8 cellular contexts compared by ENCODE assay signal in the genomic region with DNA sequence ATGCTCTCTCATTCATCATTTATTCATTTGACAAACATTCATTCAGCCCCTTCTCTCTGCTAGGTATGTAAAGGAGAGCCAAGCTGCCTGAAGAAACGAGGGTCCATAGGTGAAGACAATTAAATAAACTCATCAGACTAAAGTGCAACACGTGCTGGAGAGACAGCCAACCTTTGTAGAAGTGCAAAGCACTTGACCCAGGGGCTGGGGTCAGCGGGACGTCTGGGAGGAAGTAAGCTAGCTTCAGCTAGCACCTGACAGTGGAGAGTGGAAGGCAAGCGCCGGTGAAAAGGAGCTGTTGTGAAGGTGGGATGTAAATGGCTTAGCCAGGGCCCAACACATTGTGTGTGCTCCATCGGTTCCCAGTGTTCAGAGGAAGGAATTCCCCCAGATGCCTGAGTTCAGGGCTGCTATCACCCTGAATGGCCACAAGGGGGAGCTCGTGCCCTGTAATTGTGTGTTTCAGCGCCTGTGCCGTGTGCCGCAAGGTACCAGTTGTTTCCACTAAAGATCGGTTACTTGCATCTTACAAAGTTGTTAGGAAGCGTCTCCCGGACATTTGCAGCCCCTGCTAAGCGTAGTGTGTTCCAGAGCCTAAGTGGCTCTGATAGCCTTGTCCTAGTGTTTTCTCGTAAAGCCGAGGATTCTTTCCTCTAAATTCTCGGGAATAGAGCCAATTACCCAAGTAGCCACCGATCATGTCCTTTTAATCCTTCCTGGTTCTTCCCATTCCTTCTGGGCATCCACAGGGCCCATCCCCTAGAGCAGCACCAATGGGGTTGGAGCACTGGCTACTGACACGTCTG. TPM values are rescaled to one million over a fixed set of nuclear protein-coding genes. Genes with fewer than 3 reads are reported as not detected.
DNase-seq lines count a peak whose midpoint lies in the region; ATAC-seq and TF ChIP-seq lines count a peak whose summit lies in the region.

No MANE protein-coding gene starts in this region.

- H3K4me3 ChIP-seq in BJ (ENCODE audit: low read depth, low read length) = peak overlapping the region; percentile 38
- H3K4me3 ChIP-seq in H7 (ENCODE audit: insufficient read depth, low read depth, low read length) = no peak overlapping the region
- H3K4me3 ChIP-seq in lung = no peak overlapping the region

- 3 to 5% methylated on average over 20 of the region's 20 CpGs for WGBS in lung, 2 donors

- CTCF ChIA-PET in BJ (lab: Yijun Ruan, JAX) = interaction anchor here (0.6 to 2.6 kb wide), 19 partner anchors 10 to 409 kb away, joined by 3 to 26 read pairs (median 3); no protein-coding TSS in a partner anchor

- DNase-seq in BJ (ENCODE audit: low read depth) = peak; percentile 14
- DNase-seq in H7 = peak; percentile 87
- peak; percentile 66 for DNase-seq in NCI-H69 (lab: John Stamatoyannopoulos, UW)
- peak; percentile 60 to 61 for DNase-seq in activated CD4-positive, alpha-beta T cell treated with anti-CD3 and anti-CD28 coated beads, Interleukin-2, amount 50 U/mL, for 4 hours
- peak; percentile 65 for DNase-seq in effector CD4-positive, alpha-beta T cell
- peak; percentile 65 for DNase-seq in lung (ENCODE audit: low spot score)
- peak; percentile 33 to 62 (median 36) for DNase-seq in stimulated activated CD4-positive, alpha-beta T cell treated with anti-CD3 and anti-CD28 coated beads, TNF-alpha, amount 100 ng/mL, for 48 hours (ENCODE audit: low read depth in 3 of 3)

- POLR2A ChIA-PET in BJ (lab: Charles Lee) = interaction anchor here (0.6 kb wide), 1 partner anchor 238 kb away, joined by 5 read pairs; no protein-coding TSS in a partner anchor

- no peaks in the 10 kb centered on the region for H3K4me1 ChIP-seq in lung (ENCODE audit: control insufficient read depth in 2 of 2, insufficient read depth in 2 of 2, low read length in 2 of 2)

- TF ChIP-seq CTCF in BJ (IDR thresholded peaks at IDR 0.05; ENCODE audit: insufficient read depth, low read depth, low read length) (peak; percentile 95), lung (IDR thresholded peaks at IDR 0.05; ENCODE audit: control extremely low read depth, extremely low read depth) (peak; percentile 90)

- H3K27me3 ChIP-seq in BJ (ENCODE audit: control insufficient read depth, insufficient read depth, low read length) = peaks cover 12% of the 10 kb centered on the region; the same call in 1 of the 2 replicates
- peaks cover 6% of the 10 kb centered on the region; the same call in 1 of the 2 replicates for H3K27me3 ChIP-seq in H7 (ENCODE audit: control insufficient read depth, insufficient read depth, low read length)
- no peaks in the 10 kb centered on the region for H3K27me3 ChIP-seq in lung (ENCODE audit: control insufficient read depth, insufficient read depth)

- H3K36me3 ChIP-seq in BJ (ENCODE audit: control insufficient read depth, insufficient read depth, low read length) = no peaks in the 10 kb centered on the region
- H3K36me3 ChIP-seq in H7 (replicated peaks; ENCODE audit: control insufficient read depth, insufficient read depth, low read length) = no peaks in the 10 kb centered on the region
- H3K36me3 ChIP-seq in lung (ENCODE audit: control insufficient read depth in 2 of 2, insufficient read depth in 2 of 2, low read length in 2 of 2) = no peaks in the 10 kb centered on the region

- peak; percentile 78 for ATAC-seq in lung (ENCODE audit: insufficient read depth, low FRiP score)
- no peak for ATAC-seq in GM21528 (IDR thresholded peaks at IDR 0.05; ENCODE audit: low FRiP score, unreplicated experiment)

- H3K27ac ChIP-seq in lung (ENCODE audit: low read depth in 1 of 2, low read length in 1 of 2) = no peak overlapping the region

- no peaks in the 10 kb centered on the region for H3K9me3 ChIP-seq in lung (ENCODE audit: control insufficient read depth in 2 of 2, insufficient read depth in 1 of 2, low read length in 1 of 2)

RNA-seq across cellular contexts. Expression of gene TLX1, which starts 30.6 kb away (rescaled TPM):
- polyA plus RNA-seq in BJ (2011; rRNA removed) = not detected in 2 replicates
- polyA minus RNA-seq in BJ (2011; rRNA and poly(A)+ RNA removed) = not detected in 2 replicates
- total RNA-seq in H7 (2014; rRNA removed; shearing (Covaris generic)) = 0.11 TPM in 1 of 2 replicates, not detected in the other
- not detected for total RNA-seq in lung
- polyA plus RNA-seq in lung = not detected

Comparison
In these comparisons a context has a peak if more than half of its experiments do, and no peak if none do; other contexts are left out.
1. DNase-seq: peak in every context shown above with its lines; median percentile 87 in H7; 66 in NCI-H69; 65 in effector CD4-positive, alpha-beta T cell; 65 in lung; 60 in activated CD4-positive, alpha-beta T cell treated with anti-CD3 and anti-CD28 coated beads, Interleukin-2, amount 50 U/mL, for 4 hours; 36 in stimulated activated CD4-positive, alpha-beta T cell treated with anti-CD3 and anti-CD28 coated beads, TNF-alpha, amount 100 ng/mL, for 48 hours; 14 in BJ.